ENCODE assay signal across 14 cellular contexts in genomic region chr18:21386523-21387240, GRCh38.
DNase-seq lines count a peak whose midpoint lies in the region; ATAC-seq and TF ChIP-seq lines count a peak whose summit lies in the region.
"Had no signal": no experiment of that assay in that cellular context is flagged by ENCODE, and none has a peak within 500 bp of the region (broad histone marks: within the 10 kb centered on the region; RNA-seq: fewer than 3 reads in every experiment).

No MANE protein-coding gene starts in this region.

- peaks cover 16% of the 10 kb centered on the region for H3K4me1 ChIP-seq in HUES48 (ENCODE audit: control insufficient read depth, insufficient read depth, low read length)

- POLR2A ChIA-PET in WTC11 (lab: Charles Lee) = interaction anchor here (0.5 to 0.6 kb wide), 2 partner anchors 154 to 310 kb away, joined by 3 to 5 read pairs; no protein-coding TSS in a partner anchor

- H3K9me3 Mint-ChIP-seq in WTC11 = no peaks in the 10 kb centered on the region
- H3K9me3 Mint-ChIP-seq in activated naive CD4-positive, alpha-beta T cell treated with anti-CD3 and anti-CD28 coated beads for 36 hours = no peaks in the 10 kb centered on the region
- H3K9me3 Mint-ChIP-seq: CD4-positive, alpha-beta T cell had no signal

- no peak for TF ChIP-seq CTCF in WTC11 (IDR thresholded peaks at IDR 0.05)

- H3K9me3 ChIP-seq in HUES48 (ENCODE audit: control insufficient read depth, insufficient read depth, low read length) = no peaks in the 10 kb centered on the region

- peak; percentile 77 for DNase-seq in ELF-1 (ENCODE audit: low read depth, low spot score)
- peak; percentile 24 for DNase-seq in WTC11 (ENCODE audit: low spot score)
- peak; percentile 61 for DNase-seq in iPS-NIHi11 (ENCODE audit: low spot score)
- DNase-seq in inferior parietal cortex (ENCODE audit: extremely low spot score) = no peak
- DNase-seq in NCI-H1436 (lab: John Stamatoyannopoulos, UW) = no peak
- DNase-seq in activated naive CD4-positive, alpha-beta T cell treated with anti-CD3 and anti-CD28 coated beads for 36 hours = no peak
- DNase-seq: ACHN; CD4-positive, alpha-beta T cell; IMR-90; NCI-H1694; T-helper 1 cell had no signal

- no peak overlapping the region for H3K9ac ChIP-seq in HUES48 (ENCODE audit: low read depth, low read length)

- no peak overlapping the region for H3K4me3 ChIP-seq in HUES48 (ENCODE audit: low read depth, low read length)
- H3K4me3 ChIP-seq: SK-N-MC had no signal

- CTCF ChIA-PET in WTC11 (lab: Charles Lee) = interaction anchor here (0.7 to 1.0 kb wide), 3 partner anchors 58 to 146 kb away, joined by 3 to 5 read pairs (median 3); no protein-coding TSS in a partner anchor
- CTCF ChIA-PET in activated naive CD4-positive, alpha-beta T cell treated with anti-CD3 and anti-CD28 coated beads for 36 hours (lab: Charles Lee) = interaction anchor here (0.8 kb wide), 1 partner anchor 13 kb away, joined by 4 read pairs; no protein-coding TSS in a partner anchor

- no peaks in the 10 kb centered on the region for H3K36me3 ChIP-seq in HUES48 (ENCODE audit: control insufficient read depth, insufficient read depth, low read length)

- no peak overlapping the region for H3K4me3 Mint-ChIP-seq in WTC11
- H3K4me3 Mint-ChIP-seq in activated naive CD4-positive, alpha-beta T cell treated with anti-CD3 and anti-CD28 coated beads for 36 hours = no peak overlapping the region
- H3K4me3 Mint-ChIP-seq: B cell; CD4-positive, alpha-beta T cell had no signal

- peaks cover 100% of the 10 kb centered on the region for H3K27me3 Mint-ChIP-seq in WTC11 (ENCODE audit: low read depth)
- peaks cover 5% of the 10 kb centered on the region for H3K27me3 Mint-ChIP-seq in activated naive CD4-positive, alpha-beta T cell treated with anti-CD3 and anti-CD28 coated beads for 36 hours (ENCODE audit: low read depth)

- peaks cover 93% of the 10 kb centered on the region for H3K27me3 ChIP-seq in HUES48 (ENCODE audit: control insufficient read depth, insufficient read depth, low read length)

- peaks cover 16% of the 10 kb centered on the region for H3K4me1 Mint-ChIP-seq in WTC11
- no peaks in the 10 kb centered on the region for H3K4me1 Mint-ChIP-seq in activated naive CD4-positive, alpha-beta T cell treated with anti-CD3 and anti-CD28 coated beads for 36 hours (ENCODE audit: low read depth)
- H3K4me1 Mint-ChIP-seq: B cell had no signal

- intact Hi-C loops in activated naive CD4-positive, alpha-beta T cell treated with anti-CD3 and anti-CD28 coated beads for 36 hours (cut with micrococcal nuclease) = no loop called here

- no peaks in the 10 kb centered on the region for H3K36me3 Mint-ChIP-seq in WTC11
- H3K36me3 Mint-ChIP-seq in activated naive CD4-positive, alpha-beta T cell treated with anti-CD3 and anti-CD28 coated beads for 36 hours (ENCODE audit: low read depth) = no peaks in the 10 kb centered on the region

- peak overlapping the region; percentile 85 for H3K27ac ChIP-seq in HUES48 (ENCODE audit: low read depth, low read length)
- H3K27ac ChIP-seq: SK-N-MC had no signal

- H3K27ac Mint-ChIP-seq in WTC11 = peak overlapping the region; percentile 88
- no peak overlapping the region for H3K27ac Mint-ChIP-seq in activated naive CD4-positive, alpha-beta T cell treated with anti-CD3 and anti-CD28 coated beads for 36 hours
- H3K27ac Mint-ChIP-seq: B cell; CD4-positive, alpha-beta T cell had no signal

- peak; percentile 97 for ATAC-seq in WTC11

TF ChIP-seq in WTC11, 78 proteins besides CTCF, POLR2A, EP300 and RAD21:
- TF ChIP-seq ZNF396 (CRISPR knock-in tag; IDR thresholded peaks at IDR 0.05; ENCODE audit: borderline replicate concordance) (no peak), ETV6 (CRISPR knock-in tag; IDR thresholded peaks at IDR 0.05) (no peak), ZMAT4 (CRISPR knock-in tag; IDR thresholded peaks at IDR 0.05) (peak; percentile 63; the same call in 1 of the 2 replicates), SP1 (CRISPR knock-in tag; conservative IDR thresholded peaks at IDR 0.05) (0 out of 2 replicates have a peak, but pooled peaks have one; percentile 15), ZBTB43 (CRISPR knock-in tag; IDR thresholded peaks at IDR 0.05) (no peak), FOXK1 (CRISPR knock-in tag; IDR thresholded peaks at IDR 0.05) (0 out of 2 replicates have a peak, but pooled peaks have one; percentile 42)

Comparison
In these comparisons a context has a peak if more than half of its experiments do, and no peak if none do; other contexts are left out.
1. DNase-seq: peak in ELF-1 (single experiment), WTC11 (single experiment) and iPS-NIHi11 (single experiment); none in inferior parietal cortex (single experiment), NCI-H1436 (single experiment) and activated naive CD4-positive, alpha-beta T cell treated with anti-CD3 and anti-CD28 coated beads for 36 hours (single experiment).